In genomic region chr1:39729030-39729429, GRCh38 we compare ENCODE assay signal across 22 cellular contexts. TPM values are rescaled to one million over a fixed set of nuclear protein-coding genes. Genes with fewer than 3 reads are reported as not detected.
DNase-seq lines count a peak whose midpoint lies in the region; ATAC-seq and TF ChIP-seq lines count a peak whose summit lies in the region.
"Had no signal": no experiment of that assay in that cellular context is flagged by ENCODE, and none has a peak within 500 bp of the region (broad histone marks: within the 10 kb centered on the region; RNA-seq: fewer than 3 reads in every experiment).

No MANE protein-coding gene starts in this region.

- intact Hi-C loops in activated T-helper 1 cell treated with anti-CD3 and anti-CD28 coated beads, Interleukin-12 subunit alpha, Interleukin-12 subunit beta, Interleukin-2, Interleukin-4 antibody, amounts not matched to agents 30 ng/mL and 10 ng/mL and 1 ng/mL, durations not matched to agents 14 hours and 24 hours and 36 hours (cut with micrococcal nuclease): loop anchor here (10.0 kb wide), 1 partner anchor 324 kb away; no protein-coding TSS in a partner anchor

- no peak overlapping the region for H3K27ac ChIP-seq in coronary artery
- H3K27ac ChIP-seq: prostate gland had no signal

- H3K4me3 ChIP-seq in foreskin fibroblast (ENCODE audit: low read depth in 1 of 2, low read length in 2 of 2) (no peak overlapping the region), coronary artery (no peak overlapping the region)
- H3K4me3 ChIP-seq: prostate gland had no signal

- H3K27me3 Mint-ChIP-seq in activated T-cell treated with anti-CD3 and anti-CD28 coated beads, Interleukin-2, amount 50 U/mL, for 72 hours (ENCODE audit: low read depth): peaks cover 88% of the 10 kb centered on the region
- peaks cover 60% of the 10 kb centered on the region for H3K27me3 Mint-ChIP-seq in activated T-cell treated with anti-CD3 and anti-CD28 coated beads, Interleukin-2, amount 50 U/mL, for 4 hours (ENCODE audit: low read depth)
- peaks cover 33% of the 10 kb centered on the region for H3K27me3 Mint-ChIP-seq in activated T-helper 1 cell treated with anti-CD3 and anti-CD28 coated beads, Interleukin-12 subunit alpha, Interleukin-12 subunit beta, Interleukin-2, Interleukin-4 antibody, amounts not matched to agents 30 ng/mL and 10 ng/mL and 1 ng/mL, durations not matched to agents 14 hours and 24 hours and 36 hours (ENCODE audit: insufficient read depth)

- no peak overlapping the region for H3K27ac Mint-ChIP-seq in activated T-cell treated with anti-CD3 and anti-CD28 coated beads, Interleukin-2, amount 50 U/mL, for 72 hours
- H3K27ac Mint-ChIP-seq in activated T-helper 1 cell treated with anti-CD3 and anti-CD28 coated beads, Interleukin-12 subunit alpha, Interleukin-12 subunit beta, Interleukin-2, Interleukin-4 antibody, amounts not matched to agents 30 ng/mL and 10 ng/mL and 1 ng/mL, durations not matched to agents 14 hours and 24 hours and 36 hours: peak overlapping the region; percentile 63
- no peak overlapping the region for H3K27ac Mint-ChIP-seq in stimulated activated effector memory CD8-positive, alpha-beta T cell treated with anti-CD3 and anti-CD28 coated beads, Interleukin-12 subunit alpha, Interleukin-12 subunit beta, amount 100 ng/mL, for 72 hours
- H3K27ac Mint-ChIP-seq: nephron had no signal

- TF ChIP-seq CTCF in foreskin fibroblast (IDR thresholded peaks at IDR 0.05; ENCODE audit: low read depth, low read length): no peak
- no peak for TF ChIP-seq CTCF in coronary artery (IDR thresholded peaks at IDR 0.05)

- H3K4me1 Mint-ChIP-seq in activated T-cell treated with anti-CD3 and anti-CD28 coated beads, Interleukin-2, amount 50 U/mL, for 72 hours (ENCODE audit: low read depth): peaks cover 42% of the 10 kb centered on the region
- peaks cover 11% of the 10 kb centered on the region for H3K4me1 Mint-ChIP-seq in activated T-cell treated with anti-CD3 and anti-CD28 coated beads, Interleukin-2, amount 50 U/mL, for 4 hours (ENCODE audit: low read depth)
- H3K4me1 Mint-ChIP-seq in activated T-helper 1 cell treated with anti-CD3 and anti-CD28 coated beads, Interleukin-12 subunit alpha, Interleukin-12 subunit beta, Interleukin-2, Interleukin-4 antibody, amounts not matched to agents 30 ng/mL and 10 ng/mL and 1 ng/mL, durations not matched to agents 14 hours and 24 hours and 36 hours (ENCODE audit: low read depth): peaks cover 36% of the 10 kb centered on the region
- peaks cover 11% of the 10 kb centered on the region for H3K4me1 Mint-ChIP-seq in stimulated activated effector memory CD8-positive, alpha-beta T cell treated with anti-CD3 and anti-CD28 coated beads, Interleukin-12 subunit alpha, Interleukin-12 subunit beta, amount 100 ng/mL, for 72 hours
- H3K4me1 Mint-ChIP-seq: nephron had no signal

- peak; percentile 52 to 53 for ATAC-seq in activated T-cell treated with anti-CD3 and anti-CD28 coated beads, Interleukin-2, amount 50 U/mL, for 72 hours (replicated peaks in 1 of 2)
- ATAC-seq in activated T-cell treated with anti-CD3 and anti-CD28 coated beads, Interleukin-2, amount 50 U/mL, for 4 hours: no peak
- ATAC-seq in stimulated activated effector memory CD8-positive, alpha-beta T cell treated with anti-CD3 and anti-CD28 coated beads, Interleukin-12 subunit alpha, Interleukin-12 subunit beta, amount 100 ng/mL, for 72 hours: peak; percentile 49
- no peak for ATAC-seq in GM21723 (IDR thresholded peaks at IDR 0.05; ENCODE audit: unreplicated experiment)

- H3K9me3 Mint-ChIP-seq in activated T-cell treated with anti-CD3 and anti-CD28 coated beads, Interleukin-2, amount 50 U/mL, for 72 hours: no peaks in the 10 kb centered on the region
- H3K9me3 Mint-ChIP-seq in activated T-cell treated with anti-CD3 and anti-CD28 coated beads, Interleukin-2, amount 50 U/mL, for 4 hours: no peaks in the 10 kb centered on the region
- no peaks in the 10 kb centered on the region for H3K9me3 Mint-ChIP-seq in activated T-helper 1 cell treated with anti-CD3 and anti-CD28 coated beads, Interleukin-12 subunit alpha, Interleukin-12 subunit beta, Interleukin-2, Interleukin-4 antibody, amounts not matched to agents 30 ng/mL and 10 ng/mL and 1 ng/mL, durations not matched to agents 14 hours and 24 hours and 36 hours
- no peaks in the 10 kb centered on the region for H3K9me3 Mint-ChIP-seq in stimulated activated effector memory CD8-positive, alpha-beta T cell treated with anti-CD3 and anti-CD28 coated beads, Interleukin-12 subunit alpha, Interleukin-12 subunit beta, amount 100 ng/mL, for 72 hours

- H3K4me3 Mint-ChIP-seq in activated T-cell treated with anti-CD3 and anti-CD28 coated beads, Interleukin-2, amount 50 U/mL, for 72 hours: no peak overlapping the region
- no peak overlapping the region for H3K4me3 Mint-ChIP-seq in activated T-cell treated with anti-CD3 and anti-CD28 coated beads, Interleukin-2, amount 50 U/mL, for 4 hours
- peak overlapping the region; percentile 47 for H3K4me3 Mint-ChIP-seq in activated T-helper 1 cell treated with anti-CD3 and anti-CD28 coated beads, Interleukin-12 subunit alpha, Interleukin-12 subunit beta, Interleukin-2, Interleukin-4 antibody, amounts not matched to agents 30 ng/mL and 10 ng/mL and 1 ng/mL, durations not matched to agents 14 hours and 24 hours and 36 hours
- H3K4me3 Mint-ChIP-seq in stimulated activated effector memory CD8-positive, alpha-beta T cell treated with anti-CD3 and anti-CD28 coated beads, Interleukin-12 subunit alpha, Interleukin-12 subunit beta, amount 100 ng/mL, for 72 hours: no peak overlapping the region
- H3K4me3 Mint-ChIP-seq: nephron had no signal

- no peak for DNase-seq in activated T-cell treated with anti-CD3 and anti-CD28 coated beads, Interleukin-2, amount 50 U/mL, for 72 hours
- DNase-seq in activated T-cell treated with anti-CD3 and anti-CD28 coated beads, Interleukin-2, amount 50 U/mL, for 4 hours: no peak
- no peak for DNase-seq in activated T-helper 1 cell treated with anti-CD3 and anti-CD28 coated beads, Interleukin-12 subunit alpha, Interleukin-12 subunit beta, Interleukin-2, Interleukin-4 antibody, amounts not matched to agents 30 ng/mL and 10 ng/mL and 1 ng/mL, durations not matched to agents 14 hours and 24 hours and 36 hours (ENCODE audit: low spot score)
- DNase-seq in foreskin fibroblast: peak; percentile 6 to 12
- no peak for DNase-seq in stimulated activated effector memory CD8-positive, alpha-beta T cell treated with anti-CD3 and anti-CD28 coated beads, Interleukin-12 subunit alpha, Interleukin-12 subunit beta, amount 100 ng/mL, for 72 hours (ENCODE audit: low spot score in 2 of 2)
- no peak for DNase-seq in NCI-H510A treated with DMSO at 0.1 percent for 48 hours (lab: John Stamatoyannopoulos, UW)
- DNase-seq in coronary artery (ENCODE audit: low spot score): no peak
- DNase-seq: activated CD4-positive, CD25-positive, alpha-beta regulatory T cell treated with anti-CD3 and anti-CD28 coated beads, Interleukin-2, amount 50 U/mL, for 72 hours; activated effector memory CD4-positive, alpha-beta T cell treated with anti-CD3 and anti-CD28 coated beads, Interleukin-2, amount 50 U/mL, for 16 hours; amniotic stem cell; C1 segment of cervical spinal cord; cerebellar nuclear complex; effector CD8-positive, alpha-beta T cell; mesenchymal stem cell; NCI-H146; NCI-H2227 treated with DMSO at 0.1 percent for 48 hours; RPMI8226; T1000 had no signal

- H3K36me3 Mint-ChIP-seq in activated T-cell treated with anti-CD3 and anti-CD28 coated beads, Interleukin-2, amount 50 U/mL, for 72 hours (ENCODE audit: insufficient read depth in 2 of 2): no peaks in the 10 kb centered on the region
- no peaks in the 10 kb centered on the region for H3K36me3 Mint-ChIP-seq in activated T-cell treated with anti-CD3 and anti-CD28 coated beads, Interleukin-2, amount 50 U/mL, for 4 hours (ENCODE audit: insufficient read depth)
- H3K36me3 Mint-ChIP-seq in activated T-helper 1 cell treated with anti-CD3 and anti-CD28 coated beads, Interleukin-12 subunit alpha, Interleukin-12 subunit beta, Interleukin-2, Interleukin-4 antibody, amounts not matched to agents 30 ng/mL and 10 ng/mL and 1 ng/mL, durations not matched to agents 14 hours and 24 hours and 36 hours (ENCODE audit: low read depth): no peaks in the 10 kb centered on the region
- H3K36me3 Mint-ChIP-seq in stimulated activated effector memory CD8-positive, alpha-beta T cell treated with anti-CD3 and anti-CD28 coated beads, Interleukin-12 subunit alpha, Interleukin-12 subunit beta, amount 100 ng/mL, for 72 hours: no peaks in the 10 kb centered on the region

RNA-seq across cellular contexts. Expression of gene PPIE, which starts 9.7 kb away (rescaled TPM):
- 10 to 100 TPM; 47.3 to 54.6 TPM for total RNA-seq in activated T-cell treated with anti-CD3 and anti-CD28 coated beads, Interleukin-2, amount 50 U/mL, for 72 hours
- total RNA-seq in activated T-cell treated with anti-CD3 and anti-CD28 coated beads, Interleukin-2, amount 50 U/mL, for 4 hours: 10 to 100 TPM; 54.0 to 65.4 (median 63.2) TPM
- 68.1 and 75.0 TPM in 2 replicates for total RNA-seq in activated T-helper 1 cell treated with anti-CD3 and anti-CD28 coated beads, Interleukin-12 subunit alpha, Interleukin-12 subunit beta, Interleukin-2, Interleukin-4 antibody, amounts not matched to agents 30 ng/mL and 10 ng/mL and 1 ng/mL, durations not matched to agents 14 hours and 24 hours and 36 hours

RNA-seq across cellular contexts. Expression of gene HPCAL4, which starts 37.8 kb away (rescaled TPM):
- under 1 TPM; 0.35 to 0.86 TPM for total RNA-seq in activated T-cell treated with anti-CD3 and anti-CD28 coated beads, Interleukin-2, amount 50 U/mL, for 72 hours
- total RNA-seq in activated T-cell treated with anti-CD3 and anti-CD28 coated beads, Interleukin-2, amount 50 U/mL, for 4 hours: under 1 TPM; 0.05 to 0.38 (median 0.33) TPM
- 0.69 and 0.75 TPM in 2 replicates for total RNA-seq in activated T-helper 1 cell treated with anti-CD3 and anti-CD28 coated beads, Interleukin-12 subunit alpha, Interleukin-12 subunit beta, Interleukin-2, Interleukin-4 antibody, amounts not matched to agents 30 ng/mL and 10 ng/mL and 1 ng/mL, durations not matched to agents 14 hours and 24 hours and 36 hours

RNA-seq across cellular contexts. Expression of gene OXCT2, which starts 42.1 kb away (rescaled TPM):
- total RNA-seq in activated T-cell treated with anti-CD3 and anti-CD28 coated beads, Interleukin-2, amount 50 U/mL, for 72 hours: 1 to 10 TPM; 2.9 TPM
- 1 to 10 TPM; 1.7 to 3.9 (median 2.2) TPM for total RNA-seq in activated T-cell treated with anti-CD3 and anti-CD28 coated beads, Interleukin-2, amount 50 U/mL, for 4 hours
- total RNA-seq in activated T-helper 1 cell treated with anti-CD3 and anti-CD28 coated beads, Interleukin-12 subunit alpha, Interleukin-12 subunit beta, Interleukin-2, Interleukin-4 antibody, amounts not matched to agents 30 ng/mL and 10 ng/mL and 1 ng/mL, durations not matched to agents 14 hours and 24 hours and 36 hours: 1.6 and 1.7 TPM in 2 replicates
- total RNA-seq: skeletal muscle tissue had no signal

RNA-seq across cellular contexts. Expression of gene NT5C1A, which starts 57.1 kb away (rescaled TPM):
- under 1 TPM in 1 of 2 donors, not detected in 1; 0.29 TPM for total RNA-seq in activated T-cell treated with anti-CD3 and anti-CD28 coated beads, Interleukin-2, amount 50 U/mL, for 72 hours
- total RNA-seq in activated T-cell treated with anti-CD3 and anti-CD28 coated beads, Interleukin-2, amount 50 U/mL, for 4 hours: not detected
- total RNA-seq in activated T-helper 1 cell treated with anti-CD3 and anti-CD28 coated beads, Interleukin-12 subunit alpha, Interleukin-12 subunit beta, Interleukin-2, Interleukin-4 antibody, amounts not matched to agents 30 ng/mL and 10 ng/mL and 1 ng/mL, durations not matched to agents 14 hours and 24 hours and 36 hours: 2.8 TPM in 2 replicates

RNA-seq across cellular contexts. Expression of gene BMP8B, which starts 59.6 kb away (rescaled TPM):
- total RNA-seq in activated T-cell treated with anti-CD3 and anti-CD28 coated beads, Interleukin-2, amount 50 U/mL, for 72 hours: 1 to 10 TPM in 1 of 2 donors, under 1 TPM in 1; 0.69 to 1.5 TPM
- total RNA-seq in activated T-cell treated with anti-CD3 and anti-CD28 coated beads, Interleukin-2, amount 50 U/mL, for 4 hours: under 1 TPM; 0.23 to 0.30 (median 0.24) TPM
- 0.31 and 0.42 TPM in 2 replicates for total RNA-seq in activated T-helper 1 cell treated with anti-CD3 and anti-CD28 coated beads, Interleukin-12 subunit alpha, Interleukin-12 subunit beta, Interleukin-2, Interleukin-4 antibody, amounts not matched to agents 30 ng/mL and 10 ng/mL and 1 ng/mL, durations not matched to agents 14 hours and 24 hours and 36 hours

Comparison
In these comparisons a context has a peak if more than half of its experiments do, and no peak if none do; other contexts are left out.
1. ATAC-seq: peak in activated T-cell treated with anti-CD3 and anti-CD28 coated beads, Interleukin-2, amount 50 U/mL, for 72 hours (2 of 2) and stimulated activated effector memory CD8-positive, alpha-beta T cell treated with anti-CD3 and anti-CD28 coated beads, Interleukin-12 subunit alpha, Interleukin-12 subunit beta, amount 100 ng/mL, for 72 hours (single experiment); none in activated T-cell treated with anti-CD3 and anti-CD28 coated beads, Interleukin-2, amount 50 U/mL, for 4 hours (0 of 2) and GM21723 (single experiment).
2. DNase-seq: peak in foreskin fibroblast (2 of 2); none in activated T-cell treated with anti-CD3 and anti-CD28 coated beads, Interleukin-2, amount 50 U/mL, for 72 hours (0 of 2), activated T-cell treated with anti-CD3 and anti-CD28 coated beads, Interleukin-2, amount 50 U/mL, for 4 hours (single experiment), activated T-helper 1 cell treated with anti-CD3 and anti-CD28 coated beads, Interleukin-12 subunit alpha, Interleukin-12 subunit beta, Interleukin-2, Interleukin-4 antibody, amounts not matched to agents 30 ng/mL and 10 ng/mL and 1 ng/mL, durations not matched to agents 14 hours and 24 hours and 36 hours (single experiment), stimulated activated effector memory CD8-positive, alpha-beta T cell treated with anti-CD3 and anti-CD28 coated beads, Interleukin-12 subunit alpha, Interleukin-12 subunit beta, amount 100 ng/mL, for 72 hours (0 of 2), NCI-H510A treated with DMSO at 0.1 percent for 48 hours (single experiment) and coronary artery (single experiment).